ENCODE assay signal across 8 cellular contexts in the genomic region with DNA sequence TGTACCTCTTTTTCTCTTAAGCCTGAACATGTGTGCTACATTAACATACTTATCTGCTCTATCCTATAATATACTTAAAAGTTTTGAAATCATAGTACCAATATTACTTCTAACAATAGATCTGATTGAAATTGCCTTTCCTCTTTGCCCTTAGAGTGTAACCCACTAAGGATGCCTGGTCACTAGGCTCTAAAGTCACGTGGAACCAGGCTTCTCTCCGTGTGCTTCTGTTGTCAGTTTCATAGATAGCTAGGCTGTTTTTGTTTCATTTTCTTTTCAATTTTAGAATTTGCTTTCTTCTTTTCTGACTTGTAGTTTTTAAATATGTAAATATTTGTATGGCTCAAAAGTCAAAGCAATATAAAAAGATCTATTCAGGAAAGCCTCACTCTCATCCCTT.
DNase-seq lines count a peak whose midpoint lies in the region; ATAC-seq, FAIRE-seq and TF ChIP-seq lines count a peak whose summit lies in the region.
"Not testable (repeated sequence)": the region's sequence is repeated elsewhere in the genome, so short reads cannot be mapped to it uniquely, and the experiment has no call there.

No MANE protein-coding gene starts in this region.

- intact Hi-C loops in Panc1 (cut with micrococcal nuclease; ENCODE audit: unreplicated experiment); pancreas (cut with DNase I): not testable (repeated sequence)

- DNase-seq in Panc1 (ENCODE audit: low read depth, low spot score); pancreas: not testable (repeated sequence)

- not testable (repeated sequence) for H3K4me3 ChIP-seq in Panc1 (ENCODE audit: low read depth in 2 of 2, low read length in 2 of 2); pancreas

- in situ Hi-C loops in Panc1 (cut with HindIII; ENCODE audit: low pct_unique_long_range_greater_than_20kb, low sequenced_read_pairs): not testable (repeated sequence)

- H3K4me1 ChIP-seq in Panc1 (ENCODE audit: control insufficient read depth, insufficient read depth, low read length); pancreas: not testable (repeated sequence)

- peak; percentile 50 for ATAC-seq in GM18861 (IDR thresholded peaks at IDR 0.05; ENCODE audit: unreplicated experiment)
- ATAC-seq in GM19351 (IDR thresholded peaks at IDR 0.05; ENCODE audit: unreplicated experiment): peak; percentile 56
- peak; percentile 55 for ATAC-seq in GM21529 (IDR thresholded peaks at IDR 0.05; ENCODE audit: unreplicated experiment)
- peak; percentile 50 for ATAC-seq in HG02588 (IDR thresholded peaks at IDR 0.05; ENCODE audit: unreplicated experiment)
- ATAC-seq in HG02885 (IDR thresholded peaks at IDR 0.05; ENCODE audit: poor library complexity, unreplicated experiment): peak; percentile 70
- peak; percentile 44 for ATAC-seq in HG03469 (IDR thresholded peaks at IDR 0.05; ENCODE audit: unreplicated experiment)
- not testable (repeated sequence) for ATAC-seq in Panc1, pancreas

- H3K36me3 ChIP-seq in Panc1 (ENCODE audit: control insufficient read depth, insufficient read depth, low read length); pancreas: not testable (repeated sequence)

- BruUV-seq in Panc1 (replicated peaks; lab: Mats Ljungman, UMichigan): TSS peak; percentile 57

- not testable (repeated sequence) for TF ChIP-seq CTCF in Panc1 (IDR thresholded peaks at IDR 0.05); pancreas (IDR thresholded peaks at IDR 0.05)

- POLR2A ChIA-PET in Panc1 (lab: Charles Lee): not testable (repeated sequence)

- CTCF ChIA-PET in Panc1 (lab: Charles Lee): not testable (repeated sequence)

- H3K27me3 ChIP-seq in Panc1 (ENCODE audit: control insufficient read depth, insufficient read depth, low read length); pancreas: not testable (repeated sequence)

- not testable (repeated sequence) for H3K27ac ChIP-seq in Panc1 (ENCODE audit: low read length); pancreas

- FAIRE-seq in pancreas (lab: Jason Lieb, UNC): peak; percentile 29

- no CpG with 5 or more reads among the region's 2 CpGs for WGBS in pancreas, 2 donors

- not testable (repeated sequence) for H3K9me3 ChIP-seq in Panc1 (ENCODE audit: control insufficient read depth, insufficient read depth, low read depth, low read length); pancreas
